12 cellular contexts compared by ENCODE assay signal in the genomic region with DNA sequence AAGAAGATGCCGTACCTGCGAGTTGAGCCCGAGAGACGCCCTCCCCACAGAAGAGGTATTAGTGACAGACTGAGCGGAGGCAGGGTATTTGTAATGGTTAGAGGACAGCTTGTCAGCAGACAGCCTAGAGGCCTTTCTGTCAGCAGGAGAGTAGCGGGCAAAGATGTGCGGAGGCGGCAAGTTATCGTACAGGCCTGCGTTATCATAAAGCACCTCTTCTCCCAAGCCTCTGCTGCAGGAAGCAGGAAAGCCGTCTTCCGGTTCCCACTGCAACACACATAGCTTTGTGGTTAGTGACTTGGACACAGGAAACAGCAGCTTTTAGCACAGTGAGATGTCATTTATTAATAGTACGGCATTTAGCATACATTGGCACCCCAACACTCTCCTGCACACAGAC.
A peak's percentile ranks its signal among the peaks of the same experiment; 100 is the strongest.
DNase-seq lines count a peak whose midpoint lies in the region; ATAC-seq, FAIRE-seq and TF ChIP-seq lines count a peak whose summit lies in the region.
"Had no signal": no experiment of that assay in that cellular context is flagged by ENCODE, and none has a peak within 500 bp of the region (broad histone marks: within the 10 kb centered on the region; RNA-seq: fewer than 3 reads in every experiment).

No MANE protein-coding gene starts in this region.

- no peaks in the 10 kb centered on the region for H3K27me3 ChIP-seq in astrocyte (ENCODE audit: insufficient read depth, low read length)
- no peaks in the 10 kb centered on the region for H3K27me3 ChIP-seq in thoracic aorta (replicated peaks; ENCODE audit: insufficient read depth)

- intact Hi-C loops in left ventricle myocardium superior (cut with micrococcal nuclease), result no loop called here

- ATAC-seq in left ventricle myocardium superior (peak; percentile 62), thoracic aorta (ENCODE audit: insufficient number of reproducible peaks, low FRiP score, low read depth) (peak; percentile 24), GM19023 (IDR thresholded peaks at IDR 0.05; ENCODE audit: unreplicated experiment) (no peak), HG03460 (IDR thresholded peaks at IDR 0.05; ENCODE audit: unreplicated experiment) (no peak)
- ATAC-seq: left colon had no signal

- H3K4me2 ChIP-seq in astrocyte (ENCODE audit: low read length), result peak overlapping the region; percentile 53

- no peak overlapping the region for H3K4me3 ChIP-seq in astrocyte (ENCODE audit: insufficient read depth, low read depth, low read length)
- peak overlapping the region; percentile 1 for H3K4me3 ChIP-seq in thoracic aorta

- H4K20me1 ChIP-seq in astrocyte (ENCODE audit: insufficient read depth, low read length), result peaks cover 87% of the 10 kb centered on the region

- no peak for DNase-seq in activated naive CD4-positive, alpha-beta T cell treated with anti-CD3 and anti-CD28 coated beads, Interleukin-2, amount 10 ng/mL, durations not matched to agents 7 days and 5 days
- DNase-seq in activated naive CD4-positive, alpha-beta T cell (lab: John Stamatoyannopoulos, UW), result no peak
- peak; percentile 78 for DNase-seq in astrocyte (ENCODE audit: low read depth)
- no peak for DNase-seq in left ventricle myocardium superior
- DNase-seq in thoracic aorta (ENCODE audit: low spot score), result no peak
- DNase-seq in NCI-H524 (lab: John Stamatoyannopoulos, UW), result no peak
- DNase-seq: activated B cell treated with CpG ODN at 0.5 μM for 24 hours, left colon, NCI-H774 had no signal

- peak overlapping the region; percentile 60 for H3K9ac ChIP-seq in astrocyte (ENCODE audit: low read length)

- peaks cover 22% of the 10 kb centered on the region for H3K36me3 Mint-ChIP-seq in activated naive CD4-positive, alpha-beta T cell treated with anti-CD3 and anti-CD28 coated beads, Interleukin-2, amount 10 ng/mL, durations not matched to agents 7 days and 5 days
- peaks cover 54% of the 10 kb centered on the region for H3K36me3 Mint-ChIP-seq in astrocyte (ENCODE audit: low read depth, unreplicated experiment)

- peaks cover 76% of the 10 kb centered on the region for H3K79me2 ChIP-seq in astrocyte (ENCODE audit: insufficient read depth, low read length)

- H3K36me3 ChIP-seq in astrocyte (ENCODE audit: insufficient read depth, low read length) (peaks cover 75% of the 10 kb centered on the region), thoracic aorta (peaks cover 5% of the 10 kb centered on the region)

- H3K27ac ChIP-seq in astrocyte (ENCODE audit: low read depth, low read length) (peak overlapping the region; percentile 55), thoracic aorta (peak overlapping the region; percentile 85)

- no peak overlapping the region for H3K4me3 Mint-ChIP-seq in activated naive CD4-positive, alpha-beta T cell treated with anti-CD3 and anti-CD28 coated beads, Interleukin-2, amount 10 ng/mL, durations not matched to agents 7 days and 5 days
- H3K4me3 Mint-ChIP-seq in astrocyte (ENCODE audit: unreplicated experiment), result peak overlapping the region; percentile 60
- H3K4me3 Mint-ChIP-seq: activated B cell treated with CpG ODN at 0.5 μM for 24 hours; dendritic cell treated with granulocyte-macrophage colony-stimulating factor and Interleukin-4, amounts not matched to agents 40 ng/mL and 50 ng/mL, for 4 days had no signal

- H2AFZ ChIP-seq in astrocyte (ENCODE audit: low read depth, low read length), result no peak overlapping the region

- no peak for FAIRE-seq in astrocyte (lab: Jason Lieb, UNC)

- peak overlapping the region; percentile 46 for H3K27ac Mint-ChIP-seq in activated naive CD4-positive, alpha-beta T cell treated with anti-CD3 and anti-CD28 coated beads, Interleukin-2, amount 10 ng/mL, durations not matched to agents 7 days and 5 days
- H3K27ac Mint-ChIP-seq in astrocyte (ENCODE audit: unreplicated experiment), result peak overlapping the region; percentile 27
- H3K27ac Mint-ChIP-seq: activated B cell treated with CpG ODN at 0.5 μM for 24 hours; dendritic cell treated with granulocyte-macrophage colony-stimulating factor and Interleukin-4, amounts not matched to agents 40 ng/mL and 50 ng/mL, for 4 days had no signal

- no peaks in the 10 kb centered on the region for H3K27me3 Mint-ChIP-seq in activated naive CD4-positive, alpha-beta T cell treated with anti-CD3 and anti-CD28 coated beads, Interleukin-2, amount 10 ng/mL, durations not matched to agents 7 days and 5 days
- no peaks in the 10 kb centered on the region for H3K27me3 Mint-ChIP-seq in astrocyte (ENCODE audit: low read depth, unreplicated experiment)

- TF ChIP-seq CTCF in astrocyte (IDR thresholded peaks at IDR 0.05; ENCODE audit: insufficient read depth, low read depth, low read length) (no peak), thoracic aorta (IDR thresholded peaks at IDR 0.05) (no peak)

- H3K9me3 Mint-ChIP-seq in activated naive CD4-positive, alpha-beta T cell treated with anti-CD3 and anti-CD28 coated beads, Interleukin-2, amount 10 ng/mL, durations not matched to agents 7 days and 5 days, result no peaks in the 10 kb centered on the region
- peaks cover 2% of the 10 kb centered on the region for H3K9me3 Mint-ChIP-seq in astrocyte (ENCODE audit: unreplicated experiment)
- H3K9me3 Mint-ChIP-seq: activated B cell treated with CpG ODN at 0.5 μM for 24 hours; dendritic cell treated with granulocyte-macrophage colony-stimulating factor and Interleukin-4, amounts not matched to agents 40 ng/mL and 50 ng/mL, for 4 days had no signal

- H3K9me3 ChIP-seq in astrocyte (ENCODE audit: insufficient read depth, low read depth, low read length), result no peaks in the 10 kb centered on the region
- no peaks in the 10 kb centered on the region for H3K9me3 ChIP-seq in thoracic aorta

- peaks cover 35% of the 10 kb centered on the region for H3K4me1 ChIP-seq in astrocyte (ENCODE audit: insufficient read depth, low read length)
- H3K4me1 ChIP-seq in thoracic aorta (ENCODE audit: control insufficient read depth in 1 of 2, low read depth in 2 of 2), result peaks cover 19 to 60% of the 10 kb centered on the region in 2 donors

- CTCF ChIA-PET in activated naive CD4-positive, alpha-beta T cell treated with anti-CD3 and anti-CD28 coated beads, Interleukin-2, amount 10 ng/mL, durations not matched to agents 7 days and 5 days (lab: Charles Lee), result interaction anchor here (7.0 kb wide), 1 partner anchor 22 kb away, joined by 47 read pairs; no protein-coding TSS in a partner anchor

- H3K4me1 Mint-ChIP-seq in activated naive CD4-positive, alpha-beta T cell treated with anti-CD3 and anti-CD28 coated beads, Interleukin-2, amount 10 ng/mL, durations not matched to agents 7 days and 5 days, result peaks cover 48% of the 10 kb centered on the region
- peaks cover 14% of the 10 kb centered on the region for H3K4me1 Mint-ChIP-seq in astrocyte (ENCODE audit: low read depth, unreplicated experiment)
- H3K4me1 Mint-ChIP-seq: activated B cell treated with CpG ODN at 0.5 μM for 24 hours had no signal

Comparison
In these comparisons a context has a peak if more than half of its experiments do, and no peak if none do; other contexts are left out.
1. ATAC-seq: peak in left ventricle myocardium superior (single experiment) and thoracic aorta (single experiment); none in GM19023 (single experiment) and HG03460 (single experiment).